1 cellular context compared by ENCODE assay signal in genomic region chr5:53482717-53483638, GRCh38.
TF ChIP-seq lines count a peak whose summit lies in the region.

No MANE protein-coding gene starts in this region.

TF ChIP-seq in HepG2, 621 proteins besides CTCF, POLR2A, EP300 and RAD21 (continued from another document and continues in another):
- TF ChIP-seq PRDM10 (CRISPR knock-in tag; IDR thresholded peaks at IDR 0.05; ENCODE audit: low read depth) (peak; percentile 87), ZMYM2 (CRISPR knock-in tag; IDR thresholded peaks at IDR 0.05) (peak; percentile 69; the same call in 1 of the 2 replicates), PTBP1 (IDR thresholded peaks at IDR 0.05; ENCODE audit: low read depth, low read length, poor library complexity, severe bottlenecking) (no peak), KAT7 (CRISPR knock-in tag; IDR thresholded peaks at IDR 0.05; ENCODE audit: borderline replicate concordance) (peak; percentile 7; the same call in 1 of the 2 replicates), KLF6 (CRISPR knock-in tag; IDR thresholded peaks at IDR 0.05) (peak; percentile 81; the same call in 1 of the 2 replicates), ZNF232 (CRISPR knock-in tag; IDR thresholded peaks at IDR 0.05; ENCODE audit: borderline replicate concordance) (peak; percentile 82; the same call in 1 of the 2 replicates), RFX1 (IDR thresholded peaks at IDR 0.05) (no peak), SMYD3 (CRISPR knock-in tag; IDR thresholded peaks at IDR 0.05) (no peak), SYNCRIP (IDR thresholded peaks at IDR 0.05; ENCODE audit: insufficient read depth, low read depth, low read length) (no peak), ZNF282 (IDR thresholded peaks at IDR 0.05; ENCODE audit: partially characterized antibody) (no peak), MLLT10 (CRISPR knock-in tag; IDR thresholded peaks at IDR 0.05) (peak; percentile 43; the same call in 1 of the 2 replicates), AGO2 (optimal IDR thresholded peaks at IDR 0.05; ENCODE audit: low read depth, low read length) (no peak), POGZ (CRISPR knock-in tag; IDR thresholded peaks at IDR 0.05) (peak; percentile 75; the same call in 1 of the 2 replicates), TARDBP (CRISPR knock-in tag; IDR thresholded peaks at IDR 0.05) (peak; percentile 73), ZNF773 (CRISPR knock-in tag; IDR thresholded peaks at IDR 0.05; ENCODE audit: borderline replicate concordance) (no peak), ZNF614 (CRISPR knock-in tag; IDR thresholded peaks at IDR 0.05; ENCODE audit: borderline replicate concordance) (peak; percentile 86; the same call in 1 of the 2 replicates), HNRNPUL1 (IDR thresholded peaks at IDR 0.05; ENCODE audit: low read depth, low read length) (no peak), CENPBD1 (CRISPR knock-in tag; IDR thresholded peaks at IDR 0.05; ENCODE audit: borderline replicate concordance, low read depth) (no peak), EED (CRISPR knock-in tag; IDR thresholded peaks at IDR 0.05) (no peak), SCMH1 (CRISPR knock-in tag; IDR thresholded peaks at IDR 0.05; ENCODE audit: borderline replicate concordance) (no peak), ZNF24 (IDR thresholded peaks at IDR 0.05) (no peak), GFI1 (CRISPR knock-in tag; IDR thresholded peaks at IDR 0.05; ENCODE audit: borderline replicate concordance) (peak; percentile 87), ZNF576 (CRISPR knock-in tag; IDR thresholded peaks at IDR 0.05) (no peak), KMT2A (CRISPR knock-in tag; IDR thresholded peaks at IDR 0.05) (peak; percentile 77; the same call in 1 of the 2 replicates), CSRNP1 (CRISPR knock-in tag; IDR thresholded peaks at IDR 0.05) (peak; percentile 38; the same call in 1 of the 2 replicates), ZNF253 (CRISPR knock-in tag; IDR thresholded peaks at IDR 0.05; ENCODE audit: borderline replicate concordance) (peak; percentile 71; the same call in 1 of the 2 replicates), SOX5 (CRISPR knock-in tag; IDR thresholded peaks at IDR 0.05; ENCODE audit: borderline replicate concordance) (peak; percentile 33), ZNF562 (CRISPR knock-in tag; IDR thresholded peaks at IDR 0.05; ENCODE audit: borderline replicate concordance) (no peak), EHMT2 (IDR thresholded peaks at IDR 0.05; ENCODE audit: borderline replicate concordance, low read depth, low read length) (no peak), TP53 (CRISPR knock-in tag; conservative IDR thresholded peaks at IDR 0.05) (0 out of 2 replicates have a peak, but pooled peaks have one; percentile 65), ZNF460 (CRISPR knock-in tag; IDR thresholded peaks at IDR 0.05; ENCODE audit: borderline replicate concordance) (peak; percentile 15; the same call in 1 of the 2 replicates), ZFP36L2 (CRISPR knock-in tag; IDR thresholded peaks at IDR 0.05) (0 out of 2 replicates have a peak, but pooled peaks have one; percentile 42), SIX4 (CRISPR knock-in tag; IDR thresholded peaks at IDR 0.05) (peak; percentile 25; the same call in 1 of the 2 replicates), ZFX (CRISPR knock-in tag; IDR thresholded peaks at IDR 0.05; ENCODE audit: low read depth) (no peak; the same call in none of the 2 replicates), HIC2 (CRISPR knock-in tag; IDR thresholded peaks at IDR 0.05; ENCODE audit: low read depth) (peak; percentile 33; the same call in 1 of the 2 replicates), ONECUT2 (CRISPR knock-in tag; IDR thresholded peaks at IDR 0.05) (no peak), MXD4 (CRISPR knock-in tag; IDR thresholded peaks at IDR 0.05) (0 out of 2 replicates have a peak, but pooled peaks have one; percentile 64), YEATS4 (CRISPR knock-in tag; IDR thresholded peaks at IDR 0.05; ENCODE audit: borderline replicate concordance) (no peak; the same call in none of the 2 replicates), CREB1 (IDR thresholded peaks at IDR 0.05) (no peak), CREB1 (CRISPR knock-in tag; IDR thresholded peaks at IDR 0.05) (0 out of 2 replicates have a peak, but pooled peaks have one; percentile 56), ZNF609 (CRISPR knock-in tag; IDR thresholded peaks at IDR 0.05; ENCODE audit: borderline replicate concordance) (peak; percentile 86), ZBTB7A (CRISPR knock-in tag; IDR thresholded peaks at IDR 0.05) (peak; percentile 19; the same call in 1 of the 2 replicates), RFXANK (CRISPR knock-in tag; IDR thresholded peaks at IDR 0.05) (no peak), ZSCAN21 (CRISPR knock-in tag; IDR thresholded peaks at IDR 0.05; ENCODE audit: borderline replicate concordance) (no peak; the same call in 1 of the 2 replicates), DRAP1 (CRISPR knock-in tag; IDR thresholded peaks at IDR 0.05) (0 out of 2 replicates have a peak, but pooled peaks have one; percentile 59), ZNF678 (CRISPR knock-in tag; IDR thresholded peaks at IDR 0.05) (no peak), ZNF431 (CRISPR knock-in tag; IDR thresholded peaks at IDR 0.05; ENCODE audit: borderline replicate concordance, low read depth) (peak; percentile 72), ZIK1 (CRISPR knock-in tag; IDR thresholded peaks at IDR 0.05; ENCODE audit: borderline replicate concordance, low read depth) (no peak), SIN3B (IDR thresholded peaks at IDR 0.05; ENCODE audit: low read length) (no peak), ZNF574 (CRISPR knock-in tag; IDR thresholded peaks at IDR 0.05) (peak; percentile 64)
